In genomic region chr9:129414377-129415021, GRCh38 we compare ENCODE assay signal across 8 cellular contexts.
A peak's percentile ranks its signal among the peaks of the same experiment; 100 is the strongest.
DNase-seq lines count a peak whose midpoint lies in the region; ATAC-seq and TF ChIP-seq lines count a peak whose summit lies in the region.

No MANE protein-coding gene starts in this region.

- peak overlapping the region; percentile 62 for H3K4me3 ChIP-seq in GM12875 (ENCODE audit: low read depth, low read length)

- DNase-seq in RWPE1 (ENCODE audit: low spot score) (no peak), T47D (ENCODE audit: low read depth in 1 of 2, low spot score in 1 of 2) (peak; percentile 54 to 55), kidney tubule cell (ENCODE audit: low spot score) (peak; percentile 37)
- DNase-seq in stimulated activated CD4-positive, alpha-beta T cell treated with anti-CD3 and anti-CD28 coated beads, Interleukin-4, amount 100 ng/mL, for 24 hours: peak; percentile 36

- CTCF ChIA-PET in RWPE1 (lab: Yijun Ruan, JAX): no interaction called here

- ATAC-seq in HG02798 (IDR thresholded peaks at IDR 0.05; ENCODE audit: poor library complexity, unreplicated experiment) (no peak), GM18858 (IDR thresholded peaks at IDR 0.05; ENCODE audit: unreplicated experiment) (no peak), GM18502 (IDR thresholded peaks at IDR 0.05; ENCODE audit: poor library complexity, unreplicated experiment) (no peak)

- no peak for TF ChIP-seq CTCF in GM12875 (IDR thresholded peaks at IDR 0.05; ENCODE audit: borderline replicate concordance, insufficient read depth, low read depth, low read length)
- TF ChIP-seq CTCF in RWPE1 (conservative IDR thresholded peaks at IDR 0.05; ENCODE audit: low read depth): no peak

- peak overlapping the region; percentile 99 for H3K27ac ChIP-seq in RWPE1

- POLR2A ChIA-PET in RWPE1 (lab: Yijun Ruan, JAX; ENCODE audit: low non-redundant PET): no interaction called here

- in situ Hi-C loops in T47D (cut with HindIII; ENCODE audit: low pct_unique_long_range_greater_than_20kb, low sequenced_read_pairs): no loop called here
